Comparison of ENCODE assay signal across 23 cellular contexts in the genomic region with DNA sequence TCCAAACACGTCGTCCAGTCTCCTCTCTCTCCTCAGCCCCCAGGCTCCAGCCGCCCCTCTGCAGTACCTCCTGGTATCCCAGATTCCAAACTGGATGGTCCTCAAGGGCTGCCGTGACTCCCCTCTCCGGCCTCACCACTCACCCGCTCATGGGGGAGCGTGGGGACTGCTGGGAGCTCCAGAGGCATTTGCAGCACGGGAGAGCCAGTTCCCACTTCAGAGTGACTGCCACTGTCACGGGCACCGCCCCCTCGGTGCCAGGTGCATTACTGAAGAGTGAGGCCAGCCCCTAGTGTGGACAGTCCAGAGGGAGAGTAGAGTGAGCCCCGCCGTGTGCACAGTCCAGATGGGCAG.
"Had no signal": no experiment of that assay in that cellular context is flagged by ENCODE, and none has a peak within 500 bp of the region (broad histone marks: within the 10 kb centered on the region; RNA-seq: fewer than 3 reads in every experiment).

No MANE protein-coding gene starts in this region.

- H3K4me3 Mint-ChIP-seq: activated B cell treated with CpG ODN at 0.5 μM for 24 hours; activated naive CD8-positive, alpha-beta T cell; mesothelial cell of epicardium; naive B cell; stimulated activated memory B cell treated with anti-CD40 and anti-IgM and Interleukin-4, amounts not matched to agents 10 μg/mL and 1 μg/mL and 100 μg/mL, for 72 hours had no signal

- H3K36me3 Mint-ChIP-seq: mesothelial cell of epicardium; stimulated activated memory B cell treated with anti-CD40 and anti-IgM and Interleukin-4, amounts not matched to agents 10 μg/mL and 1 μg/mL and 100 μg/mL, for 72 hours had no signal

- H3K4me1 ChIP-seq: tibial artery had no signal

- H3K4me3 ChIP-seq: gastroesophageal sphincter, hepatocyte, ovary, prostate gland, smooth muscle cell, suprapubic skin, tibial artery had no signal

- H3K27me3 Mint-ChIP-seq: activated B cell treated with CpG ODN at 0.5 μM for 24 hours; activated naive CD8-positive, alpha-beta T cell; naive B cell; stimulated activated memory B cell treated with anti-CD40 and anti-IgM and Interleukin-4, amounts not matched to agents 10 μg/mL and 1 μg/mL and 100 μg/mL, for 72 hours had no signal

- H3K27me3 ChIP-seq: gastroesophageal sphincter, hepatocyte, ovary, tibial artery had no signal

- H3K27ac ChIP-seq: gastroesophageal sphincter, hepatocyte, ovary, suprapubic skin, tibial artery had no signal

- DNase-seq: activated B cell treated with CpG ODN at 0.5 μM for 24 hours; activated CD8-positive, alpha-beta memory T cell treated with anti-CD3 and anti-CD28 coated beads for 24 hours; activated effector memory CD4-positive, alpha-beta T cell treated with Interleukin-2 at 50 U/mL for 16 hours; activated naive CD4-positive, alpha-beta T cell treated with Interleukin-2 at 50 U/mL for 16 hours; anterior cingulate cortex; effector CD8-positive, alpha-beta T cell; erythroblast; islet precursor cell; naive B cell; ovary; stimulated activated CD4-positive, alpha-beta T cell treated with anti-CD3 and anti-CD28 coated beads, Interleukin-1b, Interleukin-23, amount 100 ng/mL, for 48 hours; stimulated activated CD4-positive, alpha-beta T cell treated with anti-CD3 and anti-CD28 coated beads, Interleukin-4, amount 100 ng/mL, for 4 hours; stimulated activated CD8-positive, alpha-beta memory T cell treated with anti-CD3 and anti-CD28 coated beads, Interleukin-4, amount 100 ng/mL, for 48 hours; T-helper 2 cell had no signal

- H3K27ac Mint-ChIP-seq: activated B cell treated with CpG ODN at 0.5 μM for 24 hours; activated naive CD8-positive, alpha-beta T cell; mesothelial cell of epicardium; stimulated activated memory B cell treated with anti-CD40 and anti-IgM and Interleukin-4, amounts not matched to agents 10 μg/mL and 1 μg/mL and 100 μg/mL, for 72 hours had no signal

- H3K36me3 ChIP-seq: gastroesophageal sphincter, ovary, prostate gland, suprapubic skin, tibial artery had no signal

- H3K9me3 ChIP-seq: gastroesophageal sphincter, ovary, prostate gland, suprapubic skin had no signal

- ATAC-seq: gastroesophageal sphincter; stimulated activated memory B cell treated with anti-CD40 and anti-IgM and Interleukin-4, amounts not matched to agents 10 μg/mL and 1 μg/mL and 100 μg/mL, for 72 hours had no signal

- H3K9me3 Mint-ChIP-seq: mesothelial cell of epicardium had no signal
